Comparison of ENCODE assay signal across 1 cellular context in the genomic region with DNA sequence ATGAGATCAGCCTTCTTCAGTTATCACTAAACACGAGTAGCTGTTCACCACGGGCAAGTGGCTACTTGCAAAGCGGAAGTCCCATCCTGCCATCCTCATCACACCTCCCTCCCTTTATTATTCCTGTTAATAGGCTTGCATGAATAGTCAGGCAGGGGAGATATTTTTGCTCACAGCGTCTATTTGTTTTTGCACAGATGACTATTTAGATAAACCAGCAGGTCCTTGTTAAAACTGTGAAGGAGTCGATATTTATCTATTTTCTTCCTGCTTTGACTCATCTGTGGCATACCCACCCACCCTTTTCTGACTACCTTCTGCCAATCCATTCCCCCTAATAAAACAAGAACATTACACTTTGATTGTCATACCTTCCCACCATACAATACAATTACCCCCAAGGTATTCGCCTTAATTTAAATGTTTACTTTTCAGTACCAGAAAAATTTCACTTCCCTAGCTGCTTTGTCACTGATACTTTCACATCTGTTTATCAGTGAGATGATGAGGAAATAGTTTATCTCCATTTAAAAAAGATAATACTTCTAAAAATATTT.
TF ChIP-seq lines count a peak whose summit lies in the region.

No MANE protein-coding gene starts in this region.

TF ChIP-seq in GM12878, 131 proteins besides CTCF, POLR2A, EP300 and RAD21 (continued from another document):
- peak; percentile 54; the same call in 1 of the 2 replicates for TF ChIP-seq PKNOX1 (IDR thresholded peaks at IDR 0.05)
- TF ChIP-seq, protein P1, sequence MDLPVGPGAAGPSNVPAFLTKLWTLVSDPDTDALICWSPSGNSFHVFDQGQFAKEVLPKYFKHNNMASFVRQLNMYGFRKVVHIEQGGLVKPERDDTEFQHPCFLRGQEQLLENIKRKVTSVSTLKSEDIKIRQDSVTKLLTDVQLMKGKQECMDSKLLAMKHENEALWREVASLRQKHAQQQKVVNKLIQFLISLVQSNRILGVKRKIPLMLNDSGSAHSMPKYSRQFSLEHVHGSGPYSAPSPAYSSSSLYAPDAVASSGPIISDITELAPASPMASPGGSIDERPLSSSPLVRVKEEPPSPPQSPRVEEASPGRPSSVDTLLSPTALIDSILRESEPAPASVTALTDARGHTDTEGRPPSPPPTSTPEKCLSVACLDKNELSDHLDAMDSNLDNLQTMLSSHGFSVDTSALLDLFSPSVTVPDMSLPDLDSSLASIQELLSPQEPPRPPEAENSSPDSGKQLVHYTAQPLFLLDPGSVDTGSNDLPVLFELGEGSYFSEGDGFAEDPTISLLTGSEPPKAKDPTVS (IDR thresholded peaks at IDR 0.05; ENCODE audit: low read depth, low read length), result no peak
- TF ChIP-seq ZZZ3 (IDR thresholded peaks at IDR 0.05; ENCODE audit: control insufficient read depth, insufficient read length, low read depth), result no peak
- TF ChIP-seq POU2F2 (IDR thresholded peaks at IDR 0.05; ENCODE audit: borderline replicate concordance, low read depth, low read length), result no peak
- peak; percentile 82 for TF ChIP-seq MTA2 (IDR thresholded peaks at IDR 0.05; ENCODE audit: low read depth)
- no peak for TF ChIP-seq ZNF207 (IDR thresholded peaks at IDR 0.05; ENCODE audit: borderline replicate concordance)
- no peak for TF ChIP-seq ZNF24 (IDR thresholded peaks at IDR 0.05)
- 0 out of 2 replicates have a peak, but pooled peaks have one; percentile 33 for TF ChIP-seq ATF2 (IDR thresholded peaks at IDR 0.05; ENCODE audit: low read length)
- no peak for TF ChIP-seq WRNIP1 (IDR thresholded peaks at IDR 0.05; ENCODE audit: borderline replicate concordance, low read depth, low read length)
- TF ChIP-seq DPF2 (IDR thresholded peaks at IDR 0.05), result peak; percentile 60; the same call in 1 of the 2 replicates
- no peak for TF ChIP-seq KAT2A (conservative IDR thresholded peaks at IDR 0.05; ENCODE audit: control insufficient read depth, low read depth, low read length)
- TF ChIP-seq FOXM1 (IDR thresholded peaks at IDR 0.05; ENCODE audit: low read depth, low read length), result no peak
- no peak for TF ChIP-seq JUND (IDR thresholded peaks at IDR 0.05; ENCODE audit: low read depth, low read length)
- no peak for TF ChIP-seq ZNF687 (IDR thresholded peaks at IDR 0.05)
- TF ChIP-seq NKRF (conservative IDR thresholded peaks at IDR 0.05), result no peak
- TF ChIP-seq SIX5 (IDR thresholded peaks at IDR 0.05; ENCODE audit: low read depth, low read length, severe bottlenecking), result no peak
- no peak for TF ChIP-seq MXI1 (IDR thresholded peaks at IDR 0.05; ENCODE audit: low read depth, low read length)
- no peak for TF ChIP-seq ZBED1 (IDR thresholded peaks at IDR 0.05; ENCODE audit: borderline replicate concordance)
- 0 out of 2 replicates have a peak, but pooled peaks have one; percentile 14 for TF ChIP-seq JUNB (IDR thresholded peaks at IDR 0.05)
- TF ChIP-seq, protein P2, sequence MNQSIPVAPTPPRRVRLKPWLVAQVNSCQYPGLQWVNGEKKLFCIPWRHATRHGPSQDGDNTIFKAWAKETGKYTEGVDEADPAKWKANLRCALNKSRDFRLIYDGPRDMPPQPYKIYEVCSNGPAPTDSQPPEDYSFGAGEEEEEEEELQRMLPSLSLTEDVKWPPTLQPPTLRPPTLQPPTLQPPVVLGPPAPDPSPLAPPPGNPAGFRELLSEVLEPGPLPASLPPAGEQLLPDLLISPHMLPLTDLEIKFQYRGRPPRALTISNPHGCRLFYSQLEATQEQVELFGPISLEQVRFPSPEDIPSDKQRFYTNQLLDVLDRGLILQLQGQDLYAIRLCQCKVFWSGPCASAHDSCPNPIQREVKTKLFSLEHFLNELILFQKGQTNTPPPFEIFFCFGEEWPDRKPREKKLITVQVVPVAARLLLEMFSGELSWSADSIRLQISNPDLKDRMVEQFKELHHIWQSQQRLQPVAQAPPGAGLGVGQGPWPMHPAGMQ (IDR thresholded peaks at IDR 0.05; ENCODE audit: borderline replicate concordance), result no peak
- TF ChIP-seq SMAD5 (IDR thresholded peaks at IDR 0.05; ENCODE audit: low read depth), result no peak
- TF ChIP-seq NBN (IDR thresholded peaks at IDR 0.05), result no peak
- no peak for TF ChIP-seq CUX1 (IDR thresholded peaks at IDR 0.05; ENCODE audit: insufficient replicate concordance, low read depth, low read length)
- no peak for TF ChIP-seq BMI1 (IDR thresholded peaks at IDR 0.05; ENCODE audit: borderline replicate concordance)
- TF ChIP-seq IKZF2 (IDR thresholded peaks at IDR 0.05), result peak; percentile 42 to 58; a peak in 2 of 4 replicates
- TF ChIP-seq, protein P3, sequence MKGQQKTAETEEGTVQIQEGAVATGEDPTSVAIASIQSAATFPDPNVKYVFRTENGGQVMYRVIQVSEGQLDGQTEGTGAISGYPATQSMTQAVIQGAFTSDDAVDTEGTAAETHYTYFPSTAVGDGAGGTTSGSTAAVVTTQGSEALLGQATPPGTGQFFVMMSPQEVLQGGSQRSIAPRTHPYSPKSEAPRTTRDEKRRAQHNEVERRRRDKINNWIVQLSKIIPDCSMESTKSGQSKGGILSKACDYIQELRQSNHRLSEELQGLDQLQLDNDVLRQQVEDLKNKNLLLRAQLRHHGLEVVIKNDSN (IDR thresholded peaks at IDR 0.05; ENCODE audit: borderline replicate concordance, extremely low read length, insufficient read depth, low read depth, low read length), result no peak
- no peak for TF ChIP-seq E4F1 (IDR thresholded peaks at IDR 0.05; ENCODE audit: borderline replicate concordance, partially characterized antibody)
- no peak for TF ChIP-seq ASH2L (IDR thresholded peaks at IDR 0.05; ENCODE audit: borderline replicate concordance, low read depth)
- TF ChIP-seq PAX5 (IDR thresholded peaks at IDR 0.05; ENCODE audit: borderline replicate concordance, low read depth, low read length), result no peak
